1 cellular context compared by ENCODE assay signal in genomic region chr16:87093804-87094203, GRCh38.
TF ChIP-seq lines count a peak whose summit lies in the region.

No MANE protein-coding gene starts in this region.

TF ChIP-seq in WTC11, 78 proteins besides CTCF, POLR2A, EP300 and RAD21 (continued from another document):
- TF ChIP-seq ZNF512 (CRISPR knock-in tag; IDR thresholded peaks at IDR 0.05; ENCODE audit: borderline replicate concordance) (no peak), RELA (CRISPR knock-in tag; IDR thresholded peaks at IDR 0.05; ENCODE audit: borderline replicate concordance) (no peak), PRRX2 (CRISPR knock-in tag; IDR thresholded peaks at IDR 0.05) (no peak), NFYB (CRISPR knock-in tag; conservative IDR thresholded peaks at IDR 0.05; ENCODE audit: low read depth) (no peak), ZNF219 (CRISPR knock-in tag; IDR thresholded peaks at IDR 0.05; ENCODE audit: borderline replicate concordance) (no peak)
- TF ChIP-seq, protein P1, sequence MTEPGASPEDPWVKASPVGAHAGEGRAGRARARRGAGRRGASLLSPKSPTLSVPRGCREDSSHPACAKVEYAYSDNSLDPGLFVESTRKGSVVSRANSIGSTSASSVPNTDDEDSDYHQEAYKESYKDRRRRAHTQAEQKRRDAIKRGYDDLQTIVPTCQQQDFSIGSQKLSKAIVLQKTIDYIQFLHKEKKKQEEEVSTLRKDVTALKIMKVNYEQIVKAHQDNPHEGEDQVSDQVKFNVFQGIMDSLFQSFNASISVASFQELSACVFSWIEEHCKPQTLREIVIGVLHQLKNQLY (CRISPR knock-in tag; IDR thresholded peaks at IDR 0.05): no peak
TF ChIP-seq in WTC11: peak in this region for 0.
